Comparison of ENCODE assay signal across 23 cellular contexts in the genomic region with DNA sequence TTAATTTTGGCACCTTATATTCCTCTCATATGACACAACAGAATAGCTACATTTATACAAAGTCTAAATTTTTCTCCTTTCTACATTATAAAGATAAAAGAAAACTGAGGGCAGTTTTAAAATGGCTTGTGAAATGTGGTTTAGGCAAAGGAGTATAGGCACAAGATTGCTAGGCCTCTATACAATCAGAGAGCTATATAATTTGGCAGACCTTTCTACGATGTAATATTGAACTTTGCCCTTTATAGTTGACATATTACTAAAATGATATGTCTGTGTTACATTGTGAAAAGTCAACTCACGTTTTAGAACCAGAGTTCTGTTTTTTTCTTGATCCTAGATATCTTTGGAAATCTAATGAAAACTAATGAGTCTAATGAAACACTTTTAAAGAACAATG.
"Had no signal": no experiment of that assay in that cellular context is flagged by ENCODE, and none has a peak within 500 bp of the region (broad histone marks: within the 10 kb centered on the region; RNA-seq: fewer than 3 reads in every experiment).

No MANE protein-coding gene starts in this region.

- H3K4me3 ChIP-seq: left ventricle myocardium inferior, lung, pancreas, prostate gland, skin epidermis, spleen, suprapubic skin, thoracic aorta, tibial artery, uterus had no signal

- H3K36me3 ChIP-seq: left ventricle myocardium inferior, pancreas, prostate gland, spleen, suprapubic skin, thoracic aorta, tibial artery, uterus had no signal

- ATAC-seq: naive thymus-derived CD4-positive, alpha-beta T cell; natural killer cell treated with Interleukin-12 subunit alpha and Interleukin-12 subunit beta and Interleukin-15 and Interleukin-18, amount 100 ng/mL, for 72 hours; pancreas; right cardiac atrium; sciatic nerve; stimulated activated effector memory CD8-positive, alpha-beta T cell treated with anti-CD3 and anti-CD28 coated beads, Interleukin-12 subunit alpha, Interleukin-12 subunit beta, amount 100 ng/mL, for 72 hours had no signal

- H3K4me1 ChIP-seq: left ventricle myocardium inferior, pancreas, prostate gland, spleen, suprapubic skin, tibial artery, uterus had no signal

- H3K27me3 ChIP-seq: pancreas, spleen, suprapubic skin, tibial artery, uterus had no signal

- DNase-seq: hypothalamus; immature natural killer cell; kidney; left ventricle myocardium inferior; mesendoderm; naive thymus-derived CD4-positive, alpha-beta T cell; pancreas; posterior cingulate gyrus; retina; right cardiac atrium; spleen; stimulated activated CD4-positive, alpha-beta T cell treated with anti-CD3 and anti-CD28 coated beads, Interleukin-4, amount 100 ng/mL, for 24 hours; stimulated activated naive CD4-positive, alpha-beta T cell; tibial artery; uterus had no signal

- H3K9me3 ChIP-seq: pancreas, prostate gland, suprapubic skin had no signal

- H3K27ac ChIP-seq: left ventricle myocardium inferior, pancreas, prostate gland, skin epidermis, spleen, suprapubic skin, thoracic aorta, tibial artery, uterus had no signal
